In the genomic region with DNA sequence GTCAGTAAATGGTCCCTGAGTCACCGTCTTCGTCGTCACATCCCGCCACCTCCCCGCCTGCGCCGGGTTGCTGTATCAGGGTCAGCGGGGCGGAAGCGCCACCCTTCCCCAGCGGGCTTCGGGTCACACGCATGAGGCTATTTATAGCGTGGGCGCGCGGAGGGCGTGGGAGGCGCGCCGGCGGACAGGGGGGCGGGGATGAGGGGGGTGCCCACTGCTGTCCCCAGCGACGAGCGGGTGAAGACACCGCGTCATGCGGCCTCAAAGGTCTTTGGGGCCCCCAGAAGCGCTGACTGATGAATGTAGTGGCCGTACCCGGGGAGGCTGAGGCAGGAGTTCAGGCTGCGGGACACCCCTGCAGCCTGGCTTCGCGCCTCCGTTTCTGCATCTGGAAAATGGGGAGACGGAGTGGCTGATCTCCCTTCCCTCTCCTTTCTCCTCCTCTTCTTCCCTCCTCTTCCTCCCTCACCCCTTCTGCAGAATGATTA, we compare ENCODE assay signal across 9 cellular contexts. TPM values are rescaled to one million over a fixed set of nuclear protein-coding genes. Genes with fewer than 3 reads are reported as not detected.
A peak's percentile ranks its signal among the peaks of the same experiment; 100 is the strongest.
DNase-seq lines count a peak whose midpoint lies in the region; ATAC-seq and TF ChIP-seq lines count a peak whose summit lies in the region.
"Had no signal": no experiment of that assay in that cellular context is flagged by ENCODE, and none has a peak within 500 bp of the region (broad histone marks: within the 10 kb centered on the region; RNA-seq: fewer than 3 reads in every experiment).

No MANE protein-coding gene starts in this region.

- peak overlapping the region; percentile 32 for H3K4me3 Mint-ChIP-seq in Caco-2 (ENCODE audit: unreplicated experiment)
- H3K4me3 Mint-ChIP-seq in activated CD4-positive, alpha-beta T cell treated with anti-CD3 and anti-CD28 coated beads, Interleukin-2, amount 10 ng/mL, durations not matched to agents 24 days and 14 days: peak overlapping the region; percentile 43
- H3K4me3 Mint-ChIP-seq in effector memory CD8-positive, alpha-beta T cell: peak overlapping the region; percentile 52 to 68
- H3K4me3 Mint-ChIP-seq in stimulated activated naive B cell treated with anti-CD40 and anti-IgM and Interleukin-4, amounts not matched to agents 10 μg/mL and 1 μg/mL and 100 μg/mL, for 72 hours: peak overlapping the region; percentile 76 to 82

- H3K4me3 ChIP-seq in Caco-2 (ENCODE audit: low read depth, low read length) (peak overlapping the region; percentile 20), mesodermal cell (ENCODE audit: extremely low read depth, insufficient read depth, low read length, poor library complexity, severe bottlenecking) (peak overlapping the region; percentile 26)

- no peaks in the 10 kb centered on the region for H3K4me1 Mint-ChIP-seq in Caco-2 (ENCODE audit: low read depth, unreplicated experiment)
- H3K4me1 Mint-ChIP-seq in activated CD4-positive, alpha-beta T cell treated with anti-CD3 and anti-CD28 coated beads, Interleukin-2, amount 10 ng/mL, durations not matched to agents 24 days and 14 days: peaks cover 2% of the 10 kb centered on the region
- peaks cover 9 to 12% of the 10 kb centered on the region in 2 donors for H3K4me1 Mint-ChIP-seq in effector memory CD8-positive, alpha-beta T cell (ENCODE audit: low read depth in 2 of 2)
- peaks cover 12 to 24% of the 10 kb centered on the region in 2 donors for H3K4me1 Mint-ChIP-seq in stimulated activated naive B cell treated with anti-CD40 and anti-IgM and Interleukin-4, amounts not matched to agents 10 μg/mL and 1 μg/mL and 100 μg/mL, for 72 hours

- DNase-seq in Caco-2: peak; percentile 32 to 57
- peak; percentile 77 for DNase-seq in activated CD4-positive, alpha-beta T cell treated with anti-CD3 and anti-CD28 coated beads, Interleukin-2, amount 10 ng/mL, durations not matched to agents 24 days and 14 days
- DNase-seq in effector memory CD8-positive, alpha-beta T cell: peak; percentile 56 to 64 (median 61)
- peak; percentile 71 for DNase-seq in stimulated activated naive B cell treated with anti-CD40 and anti-IgM and Interleukin-4, amounts not matched to agents 10 μg/mL and 1 μg/mL and 100 μg/mL, for 72 hours

- no peak overlapping the region for H3K27ac Mint-ChIP-seq in Caco-2 (ENCODE audit: unreplicated experiment)
- no peak overlapping the region for H3K27ac Mint-ChIP-seq in activated CD4-positive, alpha-beta T cell treated with anti-CD3 and anti-CD28 coated beads, Interleukin-2, amount 10 ng/mL, durations not matched to agents 24 days and 14 days
- H3K27ac Mint-ChIP-seq in effector memory CD8-positive, alpha-beta T cell: peak overlapping the region in 1 of 2 donors; percentile 50
- H3K27ac Mint-ChIP-seq in stimulated activated naive B cell treated with anti-CD40 and anti-IgM and Interleukin-4, amounts not matched to agents 10 μg/mL and 1 μg/mL and 100 μg/mL, for 72 hours: peak overlapping the region; percentile 59

- no peaks in the 10 kb centered on the region for H3K9me3 ChIP-seq in Caco-2
- H3K9me3 ChIP-seq in mesodermal cell (ENCODE audit: control insufficient read depth, low read length): no peaks in the 10 kb centered on the region
- H3K9me3 ChIP-seq: neutrophil had no signal

- H3K9me3 Mint-ChIP-seq in Caco-2 (ENCODE audit: unreplicated experiment): no peaks in the 10 kb centered on the region
- H3K9me3 Mint-ChIP-seq in activated CD4-positive, alpha-beta T cell treated with anti-CD3 and anti-CD28 coated beads, Interleukin-2, amount 10 ng/mL, durations not matched to agents 24 days and 14 days: no peaks in the 10 kb centered on the region
- no peaks in the 10 kb centered on the region for H3K9me3 Mint-ChIP-seq in effector memory CD8-positive, alpha-beta T cell
- no peaks in the 10 kb centered on the region for H3K9me3 Mint-ChIP-seq in stimulated activated naive B cell treated with anti-CD40 and anti-IgM and Interleukin-4, amounts not matched to agents 10 μg/mL and 1 μg/mL and 100 μg/mL, for 72 hours

- H3K36me3 ChIP-seq in Caco-2 (ENCODE audit: control insufficient read depth, insufficient read depth, low read length): no peaks in the 10 kb centered on the region
- no peaks in the 10 kb centered on the region for H3K36me3 ChIP-seq in mesodermal cell (ENCODE audit: control insufficient read depth, insufficient read depth, low read length)
- H3K36me3 ChIP-seq: neutrophil had no signal

- intact Hi-C loops in Caco-2 (cut with micrococcal nuclease; ENCODE audit: unreplicated experiment): no loop called here
- intact Hi-C loops in activated CD4-positive, alpha-beta T cell treated with anti-CD3 and anti-CD28 coated beads, Interleukin-2, amount 10 ng/mL, durations not matched to agents 24 days and 14 days (cut with micrococcal nuclease): no loop called here

- H3K4me1 ChIP-seq in Caco-2 (no peaks in the 10 kb centered on the region), mesodermal cell (ENCODE audit: control insufficient read depth, insufficient read depth, low read length, poor library complexity, severe bottlenecking) (peaks cover 17% of the 10 kb centered on the region)

- CTCF ChIA-PET in Caco-2 (lab: Charles Lee): no interaction called here

- 2 to 10% methylated on average over 6 to 32 of the region's 37 CpGs for WGBS in mesodermal cell (ENCODE audit: insufficient coverage in 2 of 2), 2 experiments

- BruUV-seq in Caco-2 (replicated peaks; lab: Mats Ljungman, UMichigan): no TSS peak

- POLR2A ChIA-PET in Caco-2 (lab: Charles Lee): no interaction called here

- peak overlapping the region; percentile 23 for H3K27ac ChIP-seq in mesodermal cell (ENCODE audit: low read depth, low read length, severe bottlenecking)
- H3K27ac ChIP-seq: neutrophil had no signal

- peaks cover 21% of the 10 kb centered on the region for H3K27me3 Mint-ChIP-seq in Caco-2 (ENCODE audit: insufficient read depth, unreplicated experiment)
- peaks cover 43% of the 10 kb centered on the region for H3K27me3 Mint-ChIP-seq in activated CD4-positive, alpha-beta T cell treated with anti-CD3 and anti-CD28 coated beads, Interleukin-2, amount 10 ng/mL, durations not matched to agents 24 days and 14 days
- H3K27me3 Mint-ChIP-seq in effector memory CD8-positive, alpha-beta T cell: peaks cover 81 to 98% of the 10 kb centered on the region in 2 donors
- H3K27me3 Mint-ChIP-seq in stimulated activated naive B cell treated with anti-CD40 and anti-IgM and Interleukin-4, amounts not matched to agents 10 μg/mL and 1 μg/mL and 100 μg/mL, for 72 hours: peaks cover 56 to 87% of the 10 kb centered on the region in 2 donors

- no peaks in the 10 kb centered on the region for H3K36me3 Mint-ChIP-seq in Caco-2 (ENCODE audit: insufficient read depth, unreplicated experiment)
- no peaks in the 10 kb centered on the region for H3K36me3 Mint-ChIP-seq in activated CD4-positive, alpha-beta T cell treated with anti-CD3 and anti-CD28 coated beads, Interleukin-2, amount 10 ng/mL, durations not matched to agents 24 days and 14 days (ENCODE audit: low read depth)
- no peaks in the 10 kb centered on the region for H3K36me3 Mint-ChIP-seq in effector memory CD8-positive, alpha-beta T cell (ENCODE audit: insufficient read depth)
- no peaks in the 10 kb centered on the region for H3K36me3 Mint-ChIP-seq in stimulated activated naive B cell treated with anti-CD40 and anti-IgM and Interleukin-4, amounts not matched to agents 10 μg/mL and 1 μg/mL and 100 μg/mL, for 72 hours

- TF ChIP-seq CTCF in Caco-2 (IDR thresholded peaks at IDR 0.05; ENCODE audit: insufficient read depth in 1 of 2, low read depth in 1 of 2, low read length in 1 of 2, severe bottlenecking in 1 of 2, unreplicated experiment in 1 of 2): no peak

- peak; percentile 46 for ATAC-seq in HG03521 (IDR thresholded peaks at IDR 0.05; ENCODE audit: unreplicated experiment)
- peak; percentile 96 for ATAC-seq in effector memory CD8-positive, alpha-beta T cell (replicated peaks)
- peak; percentile 97 to 98 for ATAC-seq in stimulated activated naive B cell treated with anti-CD40 and anti-IgM and Interleukin-4, amounts not matched to agents 10 μg/mL and 1 μg/mL and 100 μg/mL, for 72 hours (replicated peaks)
- ATAC-seq in HG03439 (IDR thresholded peaks at IDR 0.05; ENCODE audit: unreplicated experiment): no peak
- no peak for ATAC-seq in GM19452 (IDR thresholded peaks at IDR 0.05; ENCODE audit: unreplicated experiment)

- no peaks in the 10 kb centered on the region for H3K27me3 ChIP-seq in Caco-2 (replicated peaks; ENCODE audit: control insufficient read depth, insufficient read depth, low read length)

RNA-seq across cellular contexts. Expression of a gene that starts 7.9 kb away (rescaled TPM):
- total RNA-seq in Caco-2 (2022): 0.18 and 0.23 TPM in 2 replicates
- total RNA-seq in activated CD4-positive, alpha-beta T cell treated with anti-CD3 and anti-CD28 coated beads, Interleukin-2, amount 10 ng/mL, durations not matched to agents 24 days and 14 days: 0.02 TPM in 2 replicates
- polyA plus RNA-seq in mesodermal cell (2013, experiment 1 of 2): 3.5 TPM
- 2.2 TPM for polyA plus RNA-seq in mesodermal cell (2013, experiment 2 of 2)

RNA-seq across cellular contexts. Expression of a gene that starts 39.0 kb away (rescaled TPM):
- 51.4 and 58.2 TPM in 2 replicates for total RNA-seq in Caco-2 (2022)
- total RNA-seq in activated CD4-positive, alpha-beta T cell treated with anti-CD3 and anti-CD28 coated beads, Interleukin-2, amount 10 ng/mL, durations not matched to agents 24 days and 14 days: 69.0 and 70.3 TPM in 2 replicates
- 49.2 TPM for polyA plus RNA-seq in mesodermal cell (2013, experiment 1 of 2)
- 42.9 TPM for polyA plus RNA-seq in mesodermal cell (2013, experiment 2 of 2)

Comparison
In these comparisons a context has a peak if more than half of its experiments do, and no peak if none do; other contexts are left out.
1. ATAC-seq: peak in HG03521 (single experiment), effector memory CD8-positive, alpha-beta T cell (single experiment) and stimulated activated naive B cell treated with anti-CD40 and anti-IgM and Interleukin-4, amounts not matched to agents 10 μg/mL and 1 μg/mL and 100 μg/mL, for 72 hours (2 of 2); none in HG03439 (single experiment) and GM19452 (single experiment).
2. Peak in every context shown above with its lines, with median percentiles within 50 percentile points of each other: DNase-seq and H3K4me3 Mint-ChIP-seq.